11 cellular contexts compared by ENCODE assay signal in the genomic region with DNA sequence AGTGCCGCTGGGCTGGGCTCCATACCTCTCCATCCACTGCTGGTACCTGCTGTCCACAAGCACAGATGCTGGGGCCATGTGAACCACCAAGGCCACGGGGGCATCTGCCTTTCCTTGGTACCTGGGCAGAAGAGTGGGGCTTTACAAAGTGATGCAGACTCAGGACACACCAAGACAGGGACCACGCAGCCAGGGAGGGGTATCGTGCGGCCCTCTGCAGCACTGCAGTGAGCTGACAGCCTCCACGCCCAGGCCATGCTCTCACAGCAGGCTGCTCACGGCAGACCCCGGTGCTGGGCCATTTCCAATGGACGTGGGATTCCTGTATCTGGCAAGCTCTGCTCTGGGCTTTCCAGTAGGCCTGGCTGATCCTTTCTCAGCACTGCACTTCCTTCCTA. TPM values are rescaled to one million over a fixed set of nuclear protein-coding genes. Genes with fewer than 3 reads are reported as not detected.
A peak's percentile ranks its signal among the peaks of the same experiment; 100 is the strongest.
DNase-seq lines count a peak whose midpoint lies in the region; ATAC-seq, FAIRE-seq and TF ChIP-seq lines count a peak whose summit lies in the region.
"Had no signal": no experiment of that assay in that cellular context is flagged by ENCODE, and none has a peak within 500 bp of the region (broad histone marks: within the 10 kb centered on the region; RNA-seq: fewer than 3 reads in every experiment).

No MANE protein-coding gene starts in this region.

- H3K27me3 Mint-ChIP-seq in HFFc6 (ENCODE audit: insufficient read depth) (no peaks in the 10 kb centered on the region; the same call in 1 of the 2 replicates), mesothelial cell of epicardium (ENCODE audit: low read depth) (no peaks in the 10 kb centered on the region)

- H3K27ac Mint-ChIP-seq in HFFc6 (no peak overlapping the region), mesothelial cell of epicardium (no peak overlapping the region)
- H3K27ac Mint-ChIP-seq: T-helper 1 cell treated with Interleukin-12 subunit alpha and Interleukin-12 subunit beta and Interleukin-4 antibody, amounts not matched to agents 30 μg/mL and 1 μg/mL, for 36 hours had no signal

- H2BK5ac ChIP-seq in H1 (ENCODE audit: low read depth, low read length), result no peak overlapping the region

- no peak overlapping the region for H3K14ac ChIP-seq in H1 (ENCODE audit: insufficient read length)

- H3K4me3 ChIP-seq in A549, result no peak overlapping the region
- H3K4me3 ChIP-seq in H1 (ENCODE audit: extremely low read depth in 1 of 4, insufficient read depth in 2 of 4, low read depth in 3 of 4, low read length in 4 of 4), result no peak overlapping the region
- H3K4me3 ChIP-seq in foreskin fibroblast (ENCODE audit: low read depth in 1 of 2, low read length in 2 of 2), result no peak overlapping the region
- H3K4me3 ChIP-seq: cardiac muscle cell had no signal

- H2BK20ac ChIP-seq in H1 (ENCODE audit: low read length), result no peak overlapping the region

- no peak overlapping the region for H4K91ac ChIP-seq in H1 (replicated peaks; ENCODE audit: insufficient read length, low read length)

- H3K9ac ChIP-seq in H1 (replicated peaks in 1 of 4; ENCODE audit: extremely low read depth in 1 of 4, low read depth in 3 of 4, low read length in 3 of 4), result no peak overlapping the region

- TF ChIP-seq EP300 in A549 (IDR thresholded peaks at IDR 0.05) (no peak), H1 (IDR thresholded peaks at IDR 0.05; ENCODE audit: borderline replicate concordance in 1 of 2, low read depth in 2 of 2, low read length in 2 of 2) (no peak)

- H3K27ac ChIP-seq in A549, result no peak overlapping the region
- H3K27ac ChIP-seq in H1 (ENCODE audit: low read depth, low read length), result no peak overlapping the region
- H3K27ac ChIP-seq: cardiac muscle cell had no signal

- no peak overlapping the region for H3K4me2 ChIP-seq in A549
- no peak overlapping the region for H3K4me2 ChIP-seq in H1 (ENCODE audit: insufficient read depth in 1 of 2, low read depth in 2 of 2, low read length in 2 of 2)

- CTCF ChIA-PET in A549 (lab: Yijun Ruan, JAX) (interaction anchor here (0.5 to 6.9 kb wide), 30 partner anchors 7 to 1298 kb away, joined by 3 to 79 read pairs (median 6); a partner anchor contains a TSS), H1 (lab: Charles Lee; ENCODE audit: partially characterized antibody) (interaction anchor here (0.8 to 2.7 kb wide), 17 partner anchors 10 to 261 kb away, joined by 3 to 18 read pairs (median 5); a partner anchor contains a TSS)

- H3K79me1 ChIP-seq in H1 (ENCODE audit: low read depth, low read length), result no peaks in the 10 kb centered on the region

- H3K18ac ChIP-seq in H1 (ENCODE audit: extremely low read depth, low read length), result no peak overlapping the region

- no peak overlapping the region for H2BK15ac ChIP-seq in H1 (ENCODE audit: low read length)

- H3K79me2 ChIP-seq in H1 (ENCODE audit: control insufficient read depth in 1 of 2, insufficient read depth in 2 of 2, low read length in 2 of 2), result no peaks in the 10 kb centered on the region

- TF ChIP-seq CTCF in A549 (IDR thresholded peaks at IDR 0.05) (no peak; the same call in 2 of the 3 replicates), HFFc6 (IDR thresholded peaks at IDR 0.05) (peak; percentile 2), H1 (IDR thresholded peaks at IDR 0.05; ENCODE audit: control extremely low read depth in 1 of 3, insufficient read depth in 1 of 3, low read depth in 1 of 3, low read length in 3 of 3) (no peak), mesothelial cell of epicardium (IDR thresholded peaks at IDR 0.05; ENCODE audit: unreplicated experiment) (peak; percentile 61), foreskin fibroblast (IDR thresholded peaks at IDR 0.05; ENCODE audit: low read depth, low read length) (no peak)

- H3K4ac ChIP-seq in H1 (replicated peaks; ENCODE audit: insufficient read length, low read depth, low read length), result no peak overlapping the region

- POLR2A ChIA-PET in A549 (lab: Yijun Ruan, JAX) (interaction anchor here (3.3 kb wide), 1 partner anchor 14 kb away, joined by 11 read pairs; a partner anchor contains a TSS), H1 (lab: Charles Lee; ENCODE audit: partially characterized antibody) (interaction anchor here (1.2 to 3.9 kb wide), 5 partner anchors 11 to 18 kb away, joined by 4 to 13 read pairs (median 4); a partner anchor contains a TSS)

- H3K27me3 ChIP-seq in H1 (replicated peaks in 1 of 4; ENCODE audit: control insufficient read depth in 3 of 4, extremely low read depth in 1 of 4, insufficient read depth in 3 of 4, low read length in 3 of 4), result no peaks in the 10 kb centered on the region
- H3K27me3 ChIP-seq: cardiac muscle cell had no signal

- H2AK5ac ChIP-seq in H1 (ENCODE audit: low read depth, low read length), result no peak overlapping the region

- no peak for TF ChIP-seq POLR2A in A549 (IDR thresholded peaks at IDR 0.05; ENCODE audit: low read length)
- TF ChIP-seq POLR2A in H1 (IDR thresholded peaks at IDR 0.05; ENCODE audit: control extremely low read depth in 1 of 2, low read depth in 2 of 2, low read length in 2 of 2), result no peak

- no peak for FAIRE-seq in A549 (lab: Jason Lieb, UNC)
- FAIRE-seq in H1 (lab: Jason Lieb, UNC), result no peak
- FAIRE-seq: H54 had no signal

- peaks cover 1 to 11% of the 10 kb centered on the region in 2 experiments for H4K20me1 ChIP-seq in H1 (replicated peaks in 1 of 2; ENCODE audit: control insufficient read depth in 1 of 2, insufficient read depth in 2 of 2, low read length in 2 of 2)

- no peak overlapping the region for H3K56ac ChIP-seq in H1 (replicated peaks; ENCODE audit: insufficient read length, low read depth, low read length)

- no peaks in the 10 kb centered on the region; the same call in 1 of the 2 replicates for H3K36me3 Mint-ChIP-seq in HFFc6 (ENCODE audit: low read depth)
- H3K36me3 Mint-ChIP-seq in mesothelial cell of epicardium, result peaks cover 16% of the 10 kb centered on the region

- H3K36me3 ChIP-seq in H1 (ENCODE audit: control insufficient read depth in 2 of 4, insufficient read depth in 4 of 4, low read length in 3 of 4), result peaks cover 43 to 72% (median 59%) of the 10 kb centered on the region in 4 experiments

- no peak overlapping the region for H4K5ac ChIP-seq in H1 (ENCODE audit: insufficient read length, low read depth, low read length)

- H3K4me3 Mint-ChIP-seq in HFFc6 (no peak overlapping the region), mesothelial cell of epicardium (no peak overlapping the region)
- H3K4me3 Mint-ChIP-seq: T-helper 1 cell treated with Interleukin-12 subunit alpha and Interleukin-12 subunit beta and Interleukin-4 antibody, amounts not matched to agents 30 μg/mL and 1 μg/mL, for 36 hours had no signal

- H3K9me3 Mint-ChIP-seq in HFFc6 (no peaks in the 10 kb centered on the region), mesothelial cell of epicardium (no peaks in the 10 kb centered on the region)
- H3K9me3 Mint-ChIP-seq: T-helper 1 cell treated with Interleukin-12 subunit alpha and Interleukin-12 subunit beta and Interleukin-4 antibody, amounts not matched to agents 30 μg/mL and 1 μg/mL, for 36 hours had no signal

- H3K23ac ChIP-seq in H1 (ENCODE audit: insufficient read length), result no peak overlapping the region

- no peak overlapping the region for H2BK12ac ChIP-seq in H1 (ENCODE audit: low read depth, low read length)

- 70% methylated on average over 9 of the region's 9 CpGs for WGBS in A549 (ENCODE audit: missing lambda C conversion rate)
- WGBS in H1 (ENCODE audit: extremely low coverage in 1 of 2, insufficient coverage in 1 of 2, insufficient read length in 1 of 2, insufficient replicate concordance in 2 of 2, low coverage in 1 of 2, low lambda C conversion rate in 2 of 2, missing lambda C conversion rate in 1 of 2), 2 experiments, result 86% methylated on average over 9 of the region's 9 CpGs; no CpG with 5 or more reads in 1 of the 2 experiments

- H3K4me1 Mint-ChIP-seq in HFFc6 (ENCODE audit: low read depth) (peaks cover 9% of the 10 kb centered on the region), mesothelial cell of epicardium (no peaks in the 10 kb centered on the region)

- no peak for TF ChIP-seq RAD21 in A549 (conservative IDR thresholded peaks at IDR 0.05 in 1 of 2, IDR thresholded peaks at IDR 0.05 in 1 of 2)
- TF ChIP-seq RAD21 in H1 (IDR thresholded peaks at IDR 0.05 in 1 of 2, conservative IDR thresholded peaks at IDR 0.05 in 1 of 2; ENCODE audit: low read depth in 2 of 2, low read length in 2 of 2), result no peak

- H3K4me1 ChIP-seq in A549, result no peaks in the 10 kb centered on the region
- no peaks in the 10 kb centered on the region for H3K4me1 ChIP-seq in H1 (replicated peaks in 1 of 4; ENCODE audit: control insufficient read depth in 3 of 4, insufficient read depth in 4 of 4, low read length in 3 of 4)

- no peaks in the 10 kb centered on the region for H3K9me3 ChIP-seq in A549
- H3K9me3 ChIP-seq in H1 (ENCODE audit: insufficient read depth in 2 of 2, low read depth in 1 of 2, low read length in 1 of 2), result no peaks in the 10 kb centered on the region

- peak overlapping the region; percentile 7; the same call in 1 of the 2 replicates for H4K8ac ChIP-seq in H1 (ENCODE audit: extremely low read depth, insufficient read depth, low read length)

- DNase-seq in A549 (ENCODE audit: low read depth in 1 of 2, low spot score in 1 of 2) (no peak), HFFc6 (no peak), H1 (ENCODE audit: low read depth in 1 of 2, low spot score in 2 of 2) (no peak), mesothelial cell of epicardium (ENCODE audit: low spot score in 2 of 2, unreplicated experiment in 2 of 2) (no peak), DMS114 treated with DMSO at 0.1 percent for 48 hours (lab: John Stamatoyannopoulos, UW; ENCODE audit: unreplicated experiment) (no peak), foreskin fibroblast (no peak), DMS79 (lab: John Stamatoyannopoulos, UW) (no peak)

- H2BK120ac ChIP-seq in H1 (replicated peaks; ENCODE audit: low read depth, low read length), result no peak overlapping the region

- peak; percentile 54 to 75; a peak in 5 of 6 replicates for ATAC-seq in A549
- ATAC-seq in GM21390 (IDR thresholded peaks at IDR 0.05; ENCODE audit: unreplicated experiment), result no peak

- H2AFZ ChIP-seq in H1 (ENCODE audit: low read length), result no peak overlapping the region

- no peaks in the 10 kb centered on the region for H3K23me2 ChIP-seq in H1 (ENCODE audit: low read depth, low read length)

RNA-seq across cellular contexts. Expression of a gene that starts 14.4 kb away (rescaled TPM):
- polyA plus RNA-seq in A549 (2011; rRNA removed) (97.9 and 103 TPM in 2 replicates), A549 (2017; fragmentation: RNase III; extraction: RNeasy Plus Mini Kit Qiagen cat#74134 plus additional on column Dnase treatment) (106 to 114 TPM (median 109 TPM) in 3 replicates), H1 (2011; rRNA removed) (126 and 127 TPM in 2 replicates)
- polyA plus RNA-seq in A549 (2012; cell fraction: cytosol; rRNA removed), result 159 and 180 TPM in 2 replicates
- 366 and 419 TPM in 2 replicates for polyA plus RNA-seq in A549 (2012; cell fraction: nucleus; rRNA removed)
- polyA minus RNA-seq in A549 (2011; rRNA and poly(A)+ RNA removed), result 197 and 211 TPM in 2 replicates
- 10 to 100 TPM; 49.8 to 63.8 (median 55.7) TPM for total RNA-seq in HFFc6 (2021; fragmentation: NEBNext Ultra II Directional; extraction: Animal tissue kit (Norgen Biotek cat#: 25700))
- total RNA-seq in H1 (2021; fragmentation: NEBNext Ultra II Directional; extraction: Animal tissue kit (Norgen Biotek cat#: 25700)), result 91.6 and 94.9 TPM in 2 replicates
- 117 TPM for polyA plus RNA-seq in H1 (2011; cell fraction: cytosol; rRNA removed)
- polyA plus RNA-seq in H1 (2011; cell fraction: nucleus; rRNA removed), result 407 TPM
- polyA plus RNA-seq in H1 (2012, experiment 1 of 2), result 76.2 to 98.4 TPM (median 90.2 TPM) in 4 replicates
- 66.2 TPM for polyA plus RNA-seq in H1 (2012, experiment 2 of 2)
- polyA plus RNA-seq in H1 (2013, experiment 1 of 2), result 92.9 TPM
- polyA plus RNA-seq in H1 (2013, experiment 2 of 2), result 78.1 TPM
- 244 and 256 TPM in 2 replicates for polyA minus RNA-seq in H1 (2011; rRNA and poly(A)+ RNA removed)
- 73.7 TPM for polyA minus RNA-seq in H1 (2011; cell fraction: cytosol; rRNA and poly(A)+ RNA removed)
- polyA minus RNA-seq in H1 (2011; cell fraction: nucleus; rRNA and poly(A)+ RNA removed), result 135 TPM
- 67.3 to 69.8 TPM (median 69.3 TPM) in 3 replicates for total RNA-seq in mesothelial cell of epicardium

Comparison
In these comparisons a context has a peak if more than half of its experiments do, and no peak if none do; other contexts are left out.
1. CTCF ChIP-seq: peak in HFFc6 (single experiment) and mesothelial cell of epicardium (single experiment); none in A549 (single experiment), H1 (0 of 3) and foreskin fibroblast (single experiment).